ENCODE assay signal across 20 cellular contexts in the genomic region with DNA sequence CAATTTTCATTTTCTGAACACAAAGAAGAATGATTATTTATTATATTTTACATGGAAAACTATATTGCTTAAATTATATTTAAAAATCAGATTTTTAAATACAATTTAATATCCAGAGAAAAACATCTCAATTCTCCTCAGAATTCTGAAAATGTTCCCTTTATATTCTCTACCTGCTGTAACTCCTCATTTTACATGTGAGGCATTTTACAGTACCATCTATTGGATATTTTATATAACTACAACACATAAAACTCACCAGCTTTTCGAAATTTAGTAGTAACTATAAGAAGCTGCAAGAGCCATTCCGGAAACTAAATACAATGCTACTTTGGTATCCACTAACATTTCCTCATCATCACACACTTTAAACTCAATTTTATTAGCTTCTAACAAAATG.
A peak's percentile ranks its signal among the peaks of the same experiment; 100 is the strongest.
DNase-seq lines count a peak whose midpoint lies in the region; ATAC-seq, FAIRE-seq and TF ChIP-seq lines count a peak whose summit lies in the region.
"Had no signal": no experiment of that assay in that cellular context is flagged by ENCODE, and none has a peak within 500 bp of the region (broad histone marks: within the 10 kb centered on the region; RNA-seq: fewer than 3 reads in every experiment).

No MANE protein-coding gene starts in this region.

- no peak overlapping the region for H3K4me3 Mint-ChIP-seq in Calu3 (ENCODE audit: low read depth, unreplicated experiment)
- H3K4me3 Mint-ChIP-seq: brain, IgD-negative memory B cell, memory B cell had no signal

- intact Hi-C loops in Calu3 (cut with micrococcal nuclease; ENCODE audit: unreplicated experiment), result loop anchor here (2.0 to 5.0 kb wide), 2 partner anchors 155 to 651 kb away; a partner anchor contains a TSS

- H3K23ac ChIP-seq in trophoblast cell (ENCODE audit: low read length), result no peak overlapping the region

- H2BK120ac ChIP-seq in trophoblast cell (ENCODE audit: insufficient read depth, low read length, poor library complexity), result no peak overlapping the region

- H3K27ac ChIP-seq in GM23248 (no peak overlapping the region), trophoblast cell (ENCODE audit: low read depth, low read length) (no peak overlapping the region)

- H4K20me1 ChIP-seq in GM23248 (ENCODE audit: insufficient read depth), result no peaks in the 10 kb centered on the region

- H3K27me3 ChIP-seq in GM23248 (replicated peaks; ENCODE audit: insufficient read depth), result no peaks in the 10 kb centered on the region
- no peaks in the 10 kb centered on the region for H3K27me3 ChIP-seq in trophoblast cell (ENCODE audit: insufficient read depth, low read length)

- no peaks in the 10 kb centered on the region for H3K27me3 Mint-ChIP-seq in Calu3 (ENCODE audit: unreplicated experiment)
- H3K27me3 Mint-ChIP-seq: brain, IgD-negative memory B cell, memory B cell had no signal

- H3K79me1 ChIP-seq in trophoblast cell (ENCODE audit: low read length), result no peaks in the 10 kb centered on the region

- H3K4me2 ChIP-seq in GM23248 (ENCODE audit: unreplicated experiment) (no peak overlapping the region), trophoblast cell (ENCODE audit: low read length) (no peak overlapping the region)

- H3K36me3 ChIP-seq in GM23248 (ENCODE audit: low read depth) (no peaks in the 10 kb centered on the region), trophoblast cell (ENCODE audit: control insufficient read depth in 1 of 2, insufficient read depth in 2 of 2, low read length in 2 of 2) (no peaks in the 10 kb centered on the region)

- no peak overlapping the region for H2AK5ac ChIP-seq in trophoblast cell (ENCODE audit: low read length)

- 33 to 38% methylated on average over 2 of the region's 2 CpGs for WGBS in GM23248 (ENCODE audit: low coverage in 1 of 2, low lambda C conversion rate in 2 of 2, missing lambda C conversion rate in 2 of 2), 2 experiments
- WGBS in trophoblast cell (ENCODE audit: extremely low coverage, insufficient coverage, insufficient read length), result no CpG with 5 or more reads among the region's 2 CpGs

- H2BK12ac ChIP-seq in trophoblast cell (ENCODE audit: low read length), result no peak overlapping the region

- no peaks in the 10 kb centered on the region for H3K36me3 Mint-ChIP-seq in Calu3 (ENCODE audit: insufficient read depth, unreplicated experiment)
- H3K36me3 Mint-ChIP-seq: IgD-negative memory B cell, memory B cell had no signal

- no peak overlapping the region for H3K18ac ChIP-seq in trophoblast cell (ENCODE audit: low read length)

- H3K4me3 ChIP-seq in GM23248 (no peak overlapping the region), choroid plexus epithelial cell (ENCODE audit: low read depth, low read length) (no peak overlapping the region), trophoblast cell (ENCODE audit: low read depth, low read length) (no peak overlapping the region)

- H3K27ac Mint-ChIP-seq in Calu3 (ENCODE audit: unreplicated experiment), result no peak overlapping the region
- H3K27ac Mint-ChIP-seq: brain, IgD-negative memory B cell, memory B cell had no signal

- no peaks in the 10 kb centered on the region for H3K9me3 ChIP-seq in GM23248 (ENCODE audit: low read depth)
- no peaks in the 10 kb centered on the region for H3K9me3 ChIP-seq in trophoblast cell (ENCODE audit: insufficient read depth, low read depth, low read length)

- ATAC-seq in HG03196 (IDR thresholded peaks at IDR 0.05; ENCODE audit: unreplicated experiment), result no peak

- BruUV-seq in Calu3 (replicated peaks; lab: Mats Ljungman, UMichigan), result no TSS peak

- CTCF ChIA-PET in Calu3 (lab: Charles Lee), result no interaction called here

- no peak overlapping the region for H3K14ac ChIP-seq in trophoblast cell (ENCODE audit: low read length)

- H4K8ac ChIP-seq in trophoblast cell (ENCODE audit: low read depth, low read length), result no peak overlapping the region

- H2AFZ ChIP-seq in GM23248 (no peak overlapping the region), trophoblast cell (ENCODE audit: insufficient read depth, low read length, poor library complexity) (no peak overlapping the region)

- no peaks in the 10 kb centered on the region for H3K79me2 ChIP-seq in GM23248 (ENCODE audit: insufficient read depth)
- H3K79me2 ChIP-seq in trophoblast cell (ENCODE audit: control insufficient read depth, insufficient read depth, low read length, poor library complexity), result no peaks in the 10 kb centered on the region

- H4K12ac ChIP-seq in trophoblast cell (ENCODE audit: low read depth, low read length), result no peak overlapping the region

- peaks cover 43% of the 10 kb centered on the region for H3K4me1 Mint-ChIP-seq in Calu3 (ENCODE audit: low read depth, unreplicated experiment)
- H3K4me1 Mint-ChIP-seq: IgD-negative memory B cell, memory B cell had no signal

- no peak overlapping the region for H3K4ac ChIP-seq in trophoblast cell (ENCODE audit: low read depth, low read length)

- TF ChIP-seq CTCF in Calu3 (IDR thresholded peaks at IDR 0.05; ENCODE audit: unreplicated experiment), result peak; percentile 17
- no peak for TF ChIP-seq CTCF in choroid plexus epithelial cell (conservative IDR thresholded peaks at IDR 0.05; ENCODE audit: low read depth, low read length)

- no peak for DNase-seq in Calu3
- peak; percentile 24 for DNase-seq in GM23248
- no peak for DNase-seq in RCC 7860 (ENCODE audit: low spot score)
- peak; percentile 6 for DNase-seq in choroid plexus epithelial cell (ENCODE audit: low read depth)
- no peak for DNase-seq in SIG-M5 treated with dmso at 0.1 percent for 504 hours (lab: John Stamatoyannopoulos, UW; ENCODE audit: unreplicated experiment)
- DNase-seq in hippocampal formation (lab: John Stamatoyannopoulos, UW), result no peak
- DNase-seq in trophoblast cell, result no peak
- DNase-seq: activated CD4-positive, alpha-beta T cell treated with anti-CD3 and anti-CD28 coated beads, Interleukin-2, amount 50 U/mL, for 4 hours; activated CD8-positive, alpha-beta memory T cell treated with anti-CD3 and anti-CD28 coated beads, Interleukin-2, amount 50 U/mL, for 48 hours; hypothalamus; islet precursor cell; NCI-H187 treated with DMSO at 0.1 percent for 48 hours; NK-92 treated with Interleukin-12 subunit alpha and Interleukin-12 subunit beta, amount 100 ng/mL, for 24 hours; occipital lobe; SHP77; T-helper 1 cell had no signal

- FAIRE-seq in RCC 7860 (lab: Jason Lieb, UNC), result peak; percentile 5

- H3K9ac ChIP-seq in GM23248 (no peak overlapping the region), trophoblast cell (ENCODE audit: low read length) (no peak overlapping the region)

- no peaks in the 10 kb centered on the region for H3K9me3 Mint-ChIP-seq in Calu3 (ENCODE audit: low read depth, unreplicated experiment)
- H3K9me3 Mint-ChIP-seq: IgD-negative memory B cell, memory B cell had no signal

- H2BK5ac ChIP-seq in trophoblast cell (ENCODE audit: low read depth, low read length, poor library complexity), result no peak overlapping the region

- H3F3A ChIP-seq in GM23248 (ENCODE audit: insufficient read depth), result no peaks in the 10 kb centered on the region

- in situ Hi-C loops in GM23248 (cut with MboI), result no loop called here

- H3K4me1 ChIP-seq in GM23248 (ENCODE audit: insufficient read depth) (no peaks in the 10 kb centered on the region), trophoblast cell (ENCODE audit: control insufficient read depth in 1 of 2, insufficient read depth in 2 of 2, low read length in 2 of 2) (no peaks in the 10 kb centered on the region)

- H4K91ac ChIP-seq in trophoblast cell (ENCODE audit: low read depth, low read length), result no peak overlapping the region

- no peaks in the 10 kb centered on the region for H3K9me2 ChIP-seq in GM23248 (ENCODE audit: insufficient read depth)

Comparison
In these comparisons a context has a peak if more than half of its experiments do, and no peak if none do; other contexts are left out.
1. DNase-seq: peak in GM23248 (single experiment) and choroid plexus epithelial cell (single experiment); none in Calu3 (single experiment), RCC 7860 (single experiment), SIG-M5 treated with dmso at 0.1 percent for 504 hours (single experiment), hippocampal formation (0 of 2) and trophoblast cell (0 of 2).